8 cellular contexts compared by ENCODE assay signal in genomic region chr14:76761849-76762616, GRCh38. TPM values are rescaled to one million over a fixed set of nuclear protein-coding genes. Genes with fewer than 3 reads are reported as not detected.
A peak's percentile ranks its signal among the peaks of the same experiment; 100 is the strongest.
DNase-seq lines count a peak whose midpoint lies in the region; ATAC-seq and FAIRE-seq lines count a peak whose summit lies in the region.

No MANE protein-coding gene starts in this region.

- no peaks in the 10 kb centered on the region for H3K36me3 Mint-ChIP-seq in activated naive CD8-positive, alpha-beta T cell treated with anti-CD3 and anti-CD28 coated beads, Interleukin-2, amount 50 U/mL, for 24 hours (ENCODE audit: low read depth)

- peak overlapping the region; percentile 39 for H3K27ac Mint-ChIP-seq in activated naive CD8-positive, alpha-beta T cell treated with anti-CD3 and anti-CD28 coated beads, Interleukin-2, amount 50 U/mL, for 24 hours

- H3K4me1 ChIP-seq in small intestine (ENCODE audit: control insufficient read depth in 2 of 2, insufficient read depth in 1 of 2, low read depth in 1 of 2, low read length in 1 of 2): no peaks in the 10 kb centered on the region

- peak overlapping the region in 1 of 2 donors; percentile 45 for H3K27ac ChIP-seq in small intestine (ENCODE audit: low read depth in 1 of 2, low read length in 1 of 2)

- H3K36me3 ChIP-seq in small intestine (ENCODE audit: control insufficient read depth in 2 of 2, insufficient read depth in 2 of 2, low read length in 2 of 2): no peaks in the 10 kb centered on the region

- ATAC-seq in GM18511 (IDR thresholded peaks at IDR 0.05; ENCODE audit: unreplicated experiment): peak; percentile 53
- ATAC-seq in HG02870 (IDR thresholded peaks at IDR 0.05; ENCODE audit: unreplicated experiment): peak; percentile 37
- ATAC-seq in activated naive CD8-positive, alpha-beta T cell treated with anti-CD3 and anti-CD28 coated beads, Interleukin-2, amount 50 U/mL, for 24 hours: peak; percentile 70

- WGBS in small intestine, 3 donors: 1% methylated on average over 64 to 80 of the region's 80 CpGs

- H3K9me3 Mint-ChIP-seq in activated naive CD8-positive, alpha-beta T cell treated with anti-CD3 and anti-CD28 coated beads, Interleukin-2, amount 50 U/mL, for 24 hours: no peaks in the 10 kb centered on the region

- no peak for DNase-seq in activated naive CD8-positive, alpha-beta T cell treated with anti-CD3 and anti-CD28 coated beads, Interleukin-2, amount 50 U/mL, for 24 hours
- DNase-seq in small intestine (no peak), NCI-H774 (lab: John Stamatoyannopoulos, UW) (no peak), GM03348 (ENCODE audit: low spot score) (no peak)
- no peak for DNase-seq in activated CD4-positive, CD25-positive, alpha-beta regulatory T cell treated with anti-CD3 and anti-CD28 coated beads, Interleukin-2, amount 50 U/mL, for 72 hours

- FAIRE-seq in small intestine (lab: Jason Lieb, UNC): no peak

- H3K27me3 Mint-ChIP-seq in activated naive CD8-positive, alpha-beta T cell treated with anti-CD3 and anti-CD28 coated beads, Interleukin-2, amount 50 U/mL, for 24 hours: peaks cover 52% of the 10 kb centered on the region

- H3K27me3 ChIP-seq in small intestine (ENCODE audit: control insufficient read depth in 2 of 2, insufficient read depth in 2 of 2, low read length in 2 of 2): no peaks in the 10 kb centered on the region

- no peaks in the 10 kb centered on the region for H3K9me3 ChIP-seq in iPS-18c (ENCODE audit: control insufficient read depth, insufficient read depth, low read length)
- no peaks in the 10 kb centered on the region for H3K9me3 ChIP-seq in small intestine (ENCODE audit: control insufficient read depth, low read depth)

- peak overlapping the region; percentile 74 for H3K4me3 Mint-ChIP-seq in activated naive CD8-positive, alpha-beta T cell treated with anti-CD3 and anti-CD28 coated beads, Interleukin-2, amount 50 U/mL, for 24 hours

- peak overlapping the region; percentile 69 for H3K4me3 ChIP-seq in iPS-18c (ENCODE audit: insufficient read depth, low read depth, low read length)
- H3K4me3 ChIP-seq in small intestine (ENCODE audit: low read depth in 1 of 2, low read length in 2 of 2): peak overlapping the region; percentile 41 to 50

- H3K4me1 Mint-ChIP-seq in activated naive CD8-positive, alpha-beta T cell treated with anti-CD3 and anti-CD28 coated beads, Interleukin-2, amount 50 U/mL, for 24 hours: peaks cover 14% of the 10 kb centered on the region

RNA-seq across cellular contexts. Expression of gene VASH1, which starts 0.8 kb away (rescaled TPM):
- 1 to 10 TPM; 1.3 to 8.9 (median 1.6) TPM for polyA plus RNA-seq in small intestine

RNA-seq across cellular contexts. Expression of gene ANGEL1, which starts 50.6 kb away (rescaled TPM):
- 1 to 10 TPM; 1.6 to 8.8 (median 2.7) TPM for polyA plus RNA-seq in small intestine
